Comparison of ENCODE assay signal across 2 cellular contexts in genomic region chr21:42941696-42942085, GRCh38.
TF ChIP-seq lines count a peak whose summit lies in the region.

No MANE protein-coding gene starts in this region.

TF ChIP-seq in HCT116, 20 proteins besides CTCF, POLR2A, EP300 and RAD21:
- TF ChIP-seq TCF7L2 (IDR thresholded peaks at IDR 0.05; ENCODE audit: borderline replicate concordance, extremely low read depth, insufficient read depth, insufficient read length) (no peak), POLR2AphosphoS5 (IDR thresholded peaks at IDR 0.05; ENCODE audit: low read depth, low read length) (no peak), CEBPB (IDR thresholded peaks at IDR 0.05; ENCODE audit: low read depth) (no peak), ZNF274 (IDR thresholded peaks at IDR 0.05; ENCODE audit: low read depth, low read length) (no peak), MAX (IDR thresholded peaks at IDR 0.05) (no peak), SRF (IDR thresholded peaks at IDR 0.05; ENCODE audit: low read depth) (no peak)

TF ChIP-seq in SK-N-SH, 30 proteins besides CTCF, POLR2A, EP300 and RAD21:
- TF ChIP-seq, protein P1, sequence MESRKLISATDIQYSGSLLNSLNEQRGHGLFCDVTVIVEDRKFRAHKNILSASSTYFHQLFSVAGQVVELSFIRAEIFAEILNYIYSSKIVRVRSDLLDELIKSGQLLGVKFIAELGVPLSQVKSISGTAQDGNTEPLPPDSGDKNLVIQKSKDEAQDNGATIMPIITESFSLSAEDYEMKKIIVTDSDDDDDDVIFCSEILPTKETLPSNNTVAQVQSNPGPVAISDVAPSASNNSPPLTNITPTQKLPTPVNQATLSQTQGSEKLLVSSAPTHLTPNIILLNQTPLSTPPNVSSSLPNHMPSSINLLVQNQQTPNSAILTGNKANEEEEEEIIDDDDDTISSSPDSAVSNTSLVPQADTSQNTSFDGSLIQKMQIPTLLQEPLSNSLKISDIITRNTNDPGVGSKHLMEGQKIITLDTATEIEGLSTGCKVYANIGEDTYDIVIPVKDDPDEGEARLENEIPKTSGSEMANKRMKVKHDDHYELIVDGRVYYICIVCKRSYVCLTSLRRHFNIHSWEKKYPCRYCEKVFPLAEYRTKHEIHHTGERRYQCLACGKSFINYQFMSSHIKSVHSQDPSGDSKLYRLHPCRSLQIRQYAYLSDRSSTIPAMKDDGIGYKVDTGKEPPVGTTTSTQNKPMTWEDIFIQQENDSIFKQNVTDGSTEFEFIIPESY (IDR thresholded peaks at IDR 0.05; ENCODE audit: borderline replicate concordance, low read depth): no peak
- TF ChIP-seq, protein P2, sequence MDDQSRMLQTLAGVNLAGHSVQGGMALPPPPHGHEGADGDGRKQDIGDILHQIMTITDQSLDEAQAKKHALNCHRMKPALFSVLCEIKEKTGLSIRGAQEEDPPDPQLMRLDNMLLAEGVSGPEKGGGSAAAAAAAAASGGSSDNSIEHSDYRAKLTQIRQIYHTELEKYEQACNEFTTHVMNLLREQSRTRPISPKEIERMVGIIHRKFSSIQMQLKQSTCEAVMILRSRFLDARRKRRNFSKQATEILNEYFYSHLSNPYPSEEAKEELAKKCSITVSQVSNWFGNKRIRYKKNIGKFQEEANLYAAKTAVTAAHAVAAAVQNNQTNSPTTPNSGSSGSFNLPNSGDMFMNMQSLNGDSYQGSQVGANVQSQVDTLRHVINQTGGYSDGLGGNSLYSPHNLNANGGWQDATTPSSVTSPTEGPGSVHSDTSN (IDR thresholded peaks at IDR 0.05): no peak
- TF ChIP-seq TAF1 (IDR thresholded peaks at IDR 0.05; ENCODE audit: borderline replicate concordance, low read depth, low read length) (no peak), USF2 (IDR thresholded peaks at IDR 0.05; ENCODE audit: borderline replicate concordance, low read depth, low read length) (no peak), YY1 (IDR thresholded peaks at IDR 0.05; ENCODE audit: low read depth) (no peak), POLR2AphosphoS5 (IDR thresholded peaks at IDR 0.05; ENCODE audit: low read depth, low read length) (no peak), MXI1 (IDR thresholded peaks at IDR 0.05; ENCODE audit: low read depth, low read length) (no peak), MAX (IDR thresholded peaks at IDR 0.05; ENCODE audit: low read depth) (no peak), ELF1 (IDR thresholded peaks at IDR 0.05) (no peak), NRF1 (IDR thresholded peaks at IDR 0.05; ENCODE audit: low read depth, low read length) (no peak), SMC3 (IDR thresholded peaks at IDR 0.05; ENCODE audit: low read depth, low read length) (no peak), MEF2A (IDR thresholded peaks at IDR 0.05; ENCODE audit: borderline replicate concordance, low read depth) (no peak), GABPA (IDR thresholded peaks at IDR 0.05; ENCODE audit: low read depth) (no peak), RFX5 (IDR thresholded peaks at IDR 0.05; ENCODE audit: low read length) (no peak), RCOR1 (IDR thresholded peaks at IDR 0.05; ENCODE audit: low read length) (no peak), GATA2 (CRISPR knock-in tag; IDR thresholded peaks at IDR 0.05) (no peak)
- TF ChIP-seq, protein P3, sequence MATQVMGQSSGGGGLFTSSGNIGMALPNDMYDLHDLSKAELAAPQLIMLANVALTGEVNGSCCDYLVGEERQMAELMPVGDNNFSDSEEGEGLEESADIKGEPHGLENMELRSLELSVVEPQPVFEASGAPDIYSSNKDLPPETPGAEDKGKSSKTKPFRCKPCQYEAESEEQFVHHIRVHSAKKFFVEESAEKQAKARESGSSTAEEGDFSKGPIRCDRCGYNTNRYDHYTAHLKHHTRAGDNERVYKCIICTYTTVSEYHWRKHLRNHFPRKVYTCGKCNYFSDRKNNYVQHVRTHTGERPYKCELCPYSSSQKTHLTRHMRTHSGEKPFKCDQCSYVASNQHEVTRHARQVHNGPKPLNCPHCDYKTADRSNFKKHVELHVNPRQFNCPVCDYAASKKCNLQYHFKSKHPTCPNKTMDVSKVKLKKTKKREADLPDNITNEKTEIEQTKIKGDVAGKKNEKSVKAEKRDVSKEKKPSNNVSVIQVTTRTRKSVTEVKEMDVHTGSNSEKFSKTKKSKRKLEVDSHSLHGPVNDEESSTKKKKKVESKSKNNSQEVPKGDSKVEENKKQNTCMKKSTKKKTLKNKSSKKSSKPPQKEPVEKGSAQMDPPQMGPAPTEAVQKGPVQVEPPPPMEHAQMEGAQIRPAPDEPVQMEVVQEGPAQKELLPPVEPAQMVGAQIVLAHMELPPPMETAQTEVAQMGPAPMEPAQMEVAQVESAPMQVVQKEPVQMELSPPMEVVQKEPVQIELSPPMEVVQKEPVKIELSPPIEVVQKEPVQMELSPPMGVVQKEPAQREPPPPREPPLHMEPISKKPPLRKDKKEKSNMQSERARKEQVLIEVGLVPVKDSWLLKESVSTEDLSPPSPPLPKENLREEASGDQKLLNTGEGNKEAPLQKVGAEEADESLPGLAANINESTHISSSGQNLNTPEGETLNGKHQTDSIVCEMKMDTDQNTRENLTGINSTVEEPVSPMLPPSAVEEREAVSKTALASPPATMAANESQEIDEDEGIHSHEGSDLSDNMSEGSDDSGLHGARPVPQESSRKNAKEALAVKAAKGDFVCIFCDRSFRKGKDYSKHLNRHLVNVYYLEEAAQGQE (IDR thresholded peaks at IDR 0.05; ENCODE audit: low read depth, low read length): no peak
